In the genomic region with DNA sequence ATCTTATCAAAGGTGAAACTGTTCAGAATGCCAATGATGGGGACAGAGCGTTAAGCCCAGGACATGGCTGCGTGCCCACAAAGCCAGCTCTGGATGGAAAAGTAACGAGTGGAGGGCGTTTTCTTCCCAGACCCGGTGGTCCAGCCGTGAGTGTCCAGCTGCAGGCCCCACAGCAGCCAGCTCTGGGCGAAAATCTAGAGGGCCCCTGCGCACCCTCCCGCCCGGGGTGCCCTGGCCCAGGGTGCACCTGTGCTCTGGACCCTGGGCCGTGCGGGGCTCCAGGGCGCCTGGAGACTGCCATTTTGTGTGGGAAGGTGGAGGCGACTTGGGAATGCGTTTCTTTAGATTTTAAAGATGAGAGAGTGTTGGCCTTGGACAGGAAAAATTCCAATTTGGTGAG, we compare ENCODE assay signal across 25 cellular contexts. TPM values are rescaled to one million over a fixed set of nuclear protein-coding genes. Genes with fewer than 3 reads are reported as not detected.
A peak's percentile ranks its signal among the peaks of the same experiment; 100 is the strongest.
DNase-seq lines count a peak whose midpoint lies in the region; ATAC-seq and TF ChIP-seq lines count a peak whose summit lies in the region.
"Had no signal": no experiment of that assay in that cellular context is flagged by ENCODE, and none has a peak within 500 bp of the region (broad histone marks: within the 10 kb centered on the region; RNA-seq: fewer than 3 reads in every experiment).

No MANE protein-coding gene starts in this region.

- H3K36me3 ChIP-seq in CD8-positive, alpha-beta T cell (ENCODE audit: insufficient read depth, low read length), result no peaks in the 10 kb centered on the region

- intact Hi-C loops in CD4-positive, alpha-beta T cell (cut with DNase I, micrococcal nuclease), result no loop called here
- intact Hi-C loops in CD8-positive, alpha-beta T cell (cut with DNase I, micrococcal nuclease), result no loop called here

- H3K4me1 Mint-ChIP-seq in CD4-positive, alpha-beta T cell (ENCODE audit: low read depth), result peaks cover 57% of the 10 kb centered on the region
- peaks cover 59% of the 10 kb centered on the region for H3K4me1 Mint-ChIP-seq in CD8-positive, alpha-beta T cell (ENCODE audit: low read depth)
- peaks cover 53% of the 10 kb centered on the region for H3K4me1 Mint-ChIP-seq in brain
- H3K4me1 Mint-ChIP-seq in nephron, result peaks cover 22% of the 10 kb centered on the region

- H3K27ac ChIP-seq in CD4-positive, alpha-beta T cell (ENCODE audit: low read depth, low read length), result no peak overlapping the region
- H3K27ac ChIP-seq in CD8-positive, alpha-beta T cell (ENCODE audit: low read depth, low read length), result no peak overlapping the region
- H3K27ac ChIP-seq in coronary artery, result no peak overlapping the region
- H3K27ac ChIP-seq: SK-N-MC had no signal

- no peaks in the 10 kb centered on the region for H3K9me3 Mint-ChIP-seq in CD4-positive, alpha-beta T cell
- no peaks in the 10 kb centered on the region for H3K9me3 Mint-ChIP-seq in CD8-positive, alpha-beta T cell
- no peaks in the 10 kb centered on the region for H3K9me3 Mint-ChIP-seq in brain
- no peaks in the 10 kb centered on the region for H3K9me3 Mint-ChIP-seq in nephron
- H3K9me3 Mint-ChIP-seq: activated B cell treated with CpG ODN at 0.5 μM for 24 hours; activated CD4-positive, alpha-beta memory T cell treated with anti-CD3 and anti-CD28 coated beads for 36 hours had no signal

- H3K4me1 ChIP-seq in CD8-positive, alpha-beta T cell (ENCODE audit: insufficient read depth, low read length), result peaks cover 49% of the 10 kb centered on the region

- POLR2A ChIA-PET in CD4-positive, alpha-beta T cell (lab: Charles Lee), result no interaction called here
- POLR2A ChIA-PET in CD8-positive, alpha-beta T cell (lab: Charles Lee), result no interaction called here

- H3K4me3 Mint-ChIP-seq in CD4-positive, alpha-beta T cell, result peak overlapping the region; percentile 72
- H3K4me3 Mint-ChIP-seq in CD8-positive, alpha-beta T cell, result no peak overlapping the region
- H3K4me3 Mint-ChIP-seq in brain (no peak overlapping the region), nephron (no peak overlapping the region)
- H3K4me3 Mint-ChIP-seq: activated B cell treated with CpG ODN at 0.5 μM for 24 hours; activated CD4-positive, alpha-beta memory T cell treated with anti-CD3 and anti-CD28 coated beads for 36 hours had no signal

- H3K27me3 ChIP-seq in CD4-positive, alpha-beta T cell (ENCODE audit: control insufficient read depth, insufficient read depth, low read length), result no peaks in the 10 kb centered on the region
- no peaks in the 10 kb centered on the region for H3K27me3 ChIP-seq in CD8-positive, alpha-beta T cell (ENCODE audit: insufficient read depth, low read length)
- H3K27me3 ChIP-seq: dorsolateral prefrontal cortex, MG63 had no signal

- TF ChIP-seq CTCF in CD4-positive, alpha-beta T cell (IDR thresholded peaks at IDR 0.05), result no peak
- TF ChIP-seq CTCF in CD8-positive, alpha-beta T cell (IDR thresholded peaks at IDR 0.05), result no peak
- no peak for TF ChIP-seq CTCF in brain (conservative IDR thresholded peaks at IDR 0.05)
- no peak for TF ChIP-seq CTCF in nephron (IDR thresholded peaks at IDR 0.05; ENCODE audit: unreplicated experiment in 3 of 3)
- no peak for TF ChIP-seq CTCF in coronary artery (IDR thresholded peaks at IDR 0.05)

- no peak for ATAC-seq in CD4-positive, alpha-beta T cell (ENCODE audit: poor library complexity)
- no peak for ATAC-seq in CD8-positive, alpha-beta T cell

- CTCF ChIA-PET in CD4-positive, alpha-beta T cell (lab: Charles Lee), result no interaction called here
- CTCF ChIA-PET in CD8-positive, alpha-beta T cell (lab: Charles Lee), result no interaction called here

- no peaks in the 10 kb centered on the region for H3K9me3 ChIP-seq in CD4-positive, alpha-beta T cell (ENCODE audit: control insufficient read depth, low read length)
- H3K9me3 ChIP-seq in CD8-positive, alpha-beta T cell (ENCODE audit: low read length), result no peaks in the 10 kb centered on the region
- H3K9me3 ChIP-seq: MG63 had no signal

- no peak overlapping the region for H3K4me3 ChIP-seq in CD8-positive, alpha-beta T cell (ENCODE audit: low read depth, low read length)
- H3K4me3 ChIP-seq in coronary artery, result no peak overlapping the region
- H3K4me3 ChIP-seq: dorsolateral prefrontal cortex, MG63, SK-N-MC had no signal

- peaks cover 59% of the 10 kb centered on the region for H3K36me3 Mint-ChIP-seq in CD4-positive, alpha-beta T cell (ENCODE audit: low read depth)
- H3K36me3 Mint-ChIP-seq in CD8-positive, alpha-beta T cell, result peaks cover 6% of the 10 kb centered on the region
- peaks cover 33% of the 10 kb centered on the region for H3K36me3 Mint-ChIP-seq in brain
- peaks cover 5% of the 10 kb centered on the region for H3K36me3 Mint-ChIP-seq in nephron (ENCODE audit: low read depth)

- no peaks in the 10 kb centered on the region for H3K27me3 Mint-ChIP-seq in CD4-positive, alpha-beta T cell
- H3K27me3 Mint-ChIP-seq in CD8-positive, alpha-beta T cell (ENCODE audit: low read depth), result no peaks in the 10 kb centered on the region
- H3K27me3 Mint-ChIP-seq in brain, result peaks cover 3% of the 10 kb centered on the region
- no peaks in the 10 kb centered on the region for H3K27me3 Mint-ChIP-seq in nephron (ENCODE audit: low read depth)
- H3K27me3 Mint-ChIP-seq: activated B cell treated with CpG ODN at 0.5 μM for 24 hours; activated CD4-positive, alpha-beta memory T cell treated with anti-CD3 and anti-CD28 coated beads for 36 hours had no signal

- no peak for DNase-seq in CD4-positive, alpha-beta T cell
- DNase-seq in CD8-positive, alpha-beta T cell, result no peak
- DNase-seq in AG08396 (ENCODE audit: low spot score), result no peak
- DNase-seq in activated CD8-positive, alpha-beta memory T cell treated with anti-CD3 and anti-CD28 coated beads, Interleukin-2, amount 50 U/mL, for 4 hours, result no peak
- no peak for DNase-seq in coronary artery (ENCODE audit: low spot score)
- DNase-seq: activated B cell treated with CpG ODN at 0.5 μM for 24 hours; activated CD4-positive, alpha-beta memory T cell treated with anti-CD3 and anti-CD28 coated beads for 36 hours; activated naive CD4-positive, alpha-beta T cell; anterior cingulate cortex; DMS153; dorsolateral prefrontal cortex; KBM-7; kidney glomerular epithelial cell; MG63; NCI-H1417; NCI-H2081; NCI-H226; NCI-H82; stimulated activated CD4-positive, alpha-beta T cell treated with anti-CD3 and anti-CD28 coated beads, Interleukin-12 subunit alpha, Interleukin-12 subunit beta, amount 100 ng/mL, for 4 hours; stimulated activated CD4-positive, alpha-beta T cell treated with anti-CD3 and anti-CD28 coated beads, Interleukin-4, amount 100 ng/mL, for 24 hours; stimulated activated naive CD4-positive, alpha-beta T cell treated with Interleukin-2 at 50 U/mL for 16 hours; T-helper 9 cell had no signal

- H3K27ac Mint-ChIP-seq in CD4-positive, alpha-beta T cell, result peak overlapping the region; percentile 99
- peak overlapping the region; percentile 38 for H3K27ac Mint-ChIP-seq in CD8-positive, alpha-beta T cell
- peak overlapping the region in 3 of 5 experiments; percentile 38 to 86 (median 67) for H3K27ac Mint-ChIP-seq in brain
- peak overlapping the region in 2 of 3 experiments; percentile 9 to 60 for H3K27ac Mint-ChIP-seq in nephron
- H3K27ac Mint-ChIP-seq: activated B cell treated with CpG ODN at 0.5 μM for 24 hours; activated CD4-positive, alpha-beta memory T cell treated with anti-CD3 and anti-CD28 coated beads for 36 hours had no signal

RNA-seq across cellular contexts. Expression of a gene that starts 58.8 kb away (rescaled TPM):
- total RNA-seq in CD4-positive, alpha-beta T cell, result 100 to 1,000 TPM; 286 to 324 TPM
- total RNA-seq in CD8-positive, alpha-beta T cell, result 100 to 1,000 TPM; 361 to 383 TPM
- 48.5 TPM for polyA plus RNA-seq in brain (ENCODE audit: insufficient read depth, low read depth, low replicate concordance)

Comparison
In these comparisons a context has a peak if more than half of its experiments do, and no peak if none do; other contexts are left out.
1. H3K27ac Mint-ChIP-seq: peak in every context shown above with its lines; median percentile 99 in CD4-positive, alpha-beta T cell; 67 in brain; 38 in CD8-positive, alpha-beta T cell; 34 in nephron.